In the genomic region with DNA sequence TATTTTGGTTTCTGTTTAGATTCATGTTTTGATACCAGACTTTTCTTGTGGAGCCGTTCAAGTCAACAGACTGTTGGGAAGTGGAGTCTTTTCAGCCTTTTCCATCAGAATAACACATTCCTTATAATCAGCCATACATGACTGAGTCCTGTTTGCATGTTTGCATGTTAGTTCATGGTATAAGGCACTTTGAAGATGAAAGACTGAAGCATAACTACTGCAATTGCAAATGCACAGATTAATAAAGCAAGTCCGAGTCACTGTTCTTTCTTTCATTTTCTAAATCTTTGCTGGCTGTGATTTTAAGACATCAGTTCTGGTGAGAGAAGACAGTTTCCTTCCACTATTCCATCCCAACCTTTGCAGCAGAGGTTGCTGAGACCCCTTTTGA, we compare ENCODE assay signal across 1 cellular context.
TF ChIP-seq lines count a peak whose summit lies in the region.

No MANE protein-coding gene starts in this region.

TF ChIP-seq in K562, 482 proteins besides CTCF, POLR2A, EP300 and RAD21:
- TF ChIP-seq ZNF408 (CRISPR knock-in tag; IDR thresholded peaks at IDR 0.05; ENCODE audit: low read depth), result no peak
- no peak for TF ChIP-seq ZSCAN32 (CRISPR knock-in tag; IDR thresholded peaks at IDR 0.05)
- no peak for TF ChIP-seq ZNF316 (IDR thresholded peaks at IDR 0.05)
- TF ChIP-seq SPI1 (IDR thresholded peaks at IDR 0.05; ENCODE audit: borderline replicate concordance, low read depth, low read length), result no peak
- no peak for TF ChIP-seq HNRNPL (IDR thresholded peaks at IDR 0.05; ENCODE audit: low read depth, low read length)
- no peak for TF ChIP-seq ZNF197 (CRISPR knock-in tag; IDR thresholded peaks at IDR 0.05; ENCODE audit: low read depth)
- no peak for TF ChIP-seq ARHGAP35 (IDR thresholded peaks at IDR 0.05; ENCODE audit: partially characterized antibody)
- no peak for TF ChIP-seq EP400 (IDR thresholded peaks at IDR 0.05)
- TF ChIP-seq MAX (CRISPR knock-in tag; IDR thresholded peaks at IDR 0.05), result no peak
- TF ChIP-seq FOXA3 (CRISPR knock-in tag; conservative IDR thresholded peaks at IDR 0.05 in 1 of 2, IDR thresholded peaks at IDR 0.05 in 1 of 2), result no peak
- TF ChIP-seq ATF3 (IDR thresholded peaks at IDR 0.05), result no peak
- no peak for TF ChIP-seq ATF3 (CRISPR knock-in tag; conservative IDR thresholded peaks at IDR 0.05)
- no peak for TF ChIP-seq ZNF449 (CRISPR knock-in tag; IDR thresholded peaks at IDR 0.05)
- TF ChIP-seq ZC3H11A (IDR thresholded peaks at IDR 0.05; ENCODE audit: low read depth, low read length), result no peak
- TF ChIP-seq, protein P1, sequence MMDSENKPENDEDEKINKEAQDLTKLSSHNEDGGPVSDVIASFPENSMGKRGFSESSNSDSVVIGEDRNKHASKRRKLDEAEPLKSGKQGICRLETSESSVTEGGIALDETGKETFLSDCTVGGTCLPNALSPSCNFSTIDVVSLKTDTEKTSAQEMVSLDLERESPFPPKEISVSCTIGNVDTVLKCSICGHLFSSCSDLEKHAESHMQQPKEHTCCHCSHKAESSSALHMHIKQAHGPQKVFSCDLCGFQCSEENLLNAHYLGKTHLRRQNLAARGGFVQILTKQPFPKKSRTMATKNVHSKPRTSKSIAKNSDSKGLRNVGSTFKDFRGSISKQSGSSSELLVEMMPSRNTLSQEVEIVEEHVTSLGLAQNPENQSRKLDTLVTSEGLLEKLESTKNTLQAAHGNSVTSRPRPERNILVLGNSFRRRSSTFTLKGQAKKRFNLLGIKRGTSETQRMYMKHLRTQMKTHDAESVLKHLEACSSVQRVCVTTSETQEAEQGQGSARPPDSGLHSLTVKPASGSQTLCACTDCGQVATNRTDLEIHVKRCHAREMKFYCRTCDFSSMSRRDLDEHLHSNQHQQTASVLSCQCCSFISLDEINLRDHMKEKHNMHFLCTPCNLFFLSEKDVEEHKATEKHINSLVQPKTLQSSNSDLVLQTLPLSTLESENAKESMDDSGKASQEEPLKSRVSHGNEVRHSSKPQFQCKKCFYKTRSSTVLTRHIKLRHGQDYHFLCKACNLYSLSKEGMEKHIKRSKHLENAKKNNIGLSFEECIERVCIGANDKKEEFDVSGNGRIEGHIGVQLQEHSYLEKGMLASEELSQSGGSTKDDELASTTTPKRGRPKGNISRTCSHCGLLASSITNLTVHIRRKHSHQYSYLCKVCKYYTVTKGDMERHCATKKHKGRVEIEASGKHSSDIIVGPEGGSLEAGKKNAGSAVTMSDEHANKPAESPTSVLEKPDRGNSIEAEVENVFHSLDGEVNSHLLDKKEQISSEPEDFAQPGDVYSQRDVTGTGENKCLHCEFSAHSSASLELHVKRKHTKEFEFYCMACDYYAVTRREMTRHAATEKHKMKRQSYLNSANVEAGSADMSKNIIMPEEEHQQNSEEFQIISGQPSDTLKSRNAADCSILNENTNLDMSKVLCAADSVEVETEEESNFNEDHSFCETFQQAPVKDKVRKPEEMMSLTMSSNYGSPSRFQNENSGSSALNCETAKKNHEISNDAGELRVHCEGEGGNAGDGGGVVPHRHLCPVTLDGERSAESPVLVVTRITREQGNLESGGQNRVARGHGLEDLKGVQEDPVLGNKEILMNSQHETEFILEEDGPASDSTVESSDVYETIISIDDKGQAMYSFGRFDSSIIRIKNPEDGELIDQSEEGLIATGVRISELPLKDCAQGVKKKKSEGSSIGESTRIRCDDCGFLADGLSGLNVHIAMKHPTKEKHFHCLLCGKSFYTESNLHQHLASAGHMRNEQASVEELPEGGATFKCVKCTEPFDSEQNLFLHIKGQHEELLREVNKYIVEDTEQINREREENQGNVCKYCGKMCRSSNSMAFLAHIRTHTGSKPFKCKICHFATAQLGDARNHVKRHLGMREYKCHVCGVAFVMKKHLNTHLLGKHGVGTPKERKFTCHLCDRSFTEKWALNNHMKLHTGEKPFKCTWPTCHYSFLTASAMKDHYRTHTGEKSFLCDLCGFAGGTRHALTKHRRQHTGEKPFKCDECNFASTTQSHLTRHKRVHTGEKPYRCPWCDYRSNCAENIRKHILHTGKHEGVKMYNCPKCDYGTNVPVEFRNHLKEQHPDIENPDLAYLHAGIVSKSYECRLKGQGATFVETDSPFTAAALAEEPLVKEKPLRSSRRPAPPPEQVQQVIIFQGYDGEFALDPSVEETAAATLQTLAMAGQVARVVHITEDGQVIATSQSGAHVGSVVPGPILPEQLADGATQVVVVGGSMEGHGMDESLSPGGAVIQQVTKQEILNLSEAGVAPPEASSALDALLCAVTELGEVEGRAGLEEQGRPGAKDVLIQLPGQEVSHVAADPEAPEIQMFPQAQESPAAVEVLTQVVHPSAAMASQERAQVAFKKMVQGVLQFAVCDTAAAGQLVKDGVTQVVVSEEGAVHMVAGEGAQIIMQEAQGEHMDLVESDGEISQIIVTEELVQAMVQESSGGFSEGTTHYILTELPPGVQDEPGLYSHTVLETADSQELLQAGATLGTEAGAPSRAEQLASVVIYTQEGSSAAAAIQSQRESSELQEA (IDR thresholded peaks at IDR 0.05; ENCODE audit: low read depth), result no peak
- no peak for TF ChIP-seq ZC3H4 (CRISPR knock-in tag; IDR thresholded peaks at IDR 0.05; ENCODE audit: borderline replicate concordance)
